Comparison of ENCODE assay signal across 28 cellular contexts in genomic region chr20:20782221-20782620, GRCh38.
DNase-seq lines count a peak whose midpoint lies in the region; ATAC-seq and TF ChIP-seq lines count a peak whose summit lies in the region.
"Had no signal": no experiment of that assay in that cellular context is flagged by ENCODE, and none has a peak within 500 bp of the region (broad histone marks: within the 10 kb centered on the region; RNA-seq: fewer than 3 reads in every experiment).

No MANE protein-coding gene starts in this region.

- no peak overlapping the region for H3K4me3 Mint-ChIP-seq in MCF 10A (ENCODE audit: unreplicated experiment)
- H3K4me3 Mint-ChIP-seq: activated CD4-positive, alpha-beta memory T cell treated with anti-CD3 and anti-CD28 coated beads, Interleukin-2, amount 10 ng/mL, durations not matched to agents 7 days and 5 days; activated T-helper 17 cell treated with anti-CD3 and anti-CD28 coated beads, Interleukin-2, amount 50 U/mL, for 72 hours; immature natural killer cell; T-helper 1 cell treated with Interleukin-12 subunit alpha and Interleukin-12 subunit beta and Interleukin-4 antibody, amounts not matched to agents 30 μg/mL and 1 μg/mL, for 36 hours had no signal

- ATAC-seq in left colon, result peak; percentile 5
- ATAC-seq in omental fat pad (ENCODE audit: low FRiP score), result peak; percentile 33
- no peak for ATAC-seq in HG02610 (IDR thresholded peaks at IDR 0.05; ENCODE audit: unreplicated experiment)
- ATAC-seq: activated T-helper 17 cell treated with anti-CD3 and anti-CD28 coated beads, Interleukin-2, amount 50 U/mL, for 72 hours; esophagus mucosa; foreskin keratinocyte had no signal

- BruUV-seq in MCF 10A (replicated peaks; lab: Mats Ljungman, UMichigan), result no TSS peak

- intact Hi-C loops in breast epithelium (cut with DNase I; ENCODE audit: low total_unique reads), result no loop called here
- intact Hi-C loops in MCF 10A (cut with micrococcal nuclease), result loop anchor here (5.0 kb wide), 1 partner anchor 50 kb away; no protein-coding TSS in a partner anchor
- intact Hi-C loops in left colon (cut with DNase I, micrococcal nuclease), result no loop called here
- intact Hi-C loops in testis (cut with DNase I; ENCODE audit: low total_unique reads), result no loop called here

- H3K27me3 ChIP-seq in breast epithelium, result no peaks in the 10 kb centered on the region
- no peaks in the 10 kb centered on the region for H3K27me3 ChIP-seq in testis
- H3K27me3 ChIP-seq in brain microvascular endothelial cell (replicated peaks), result no peaks in the 10 kb centered on the region
- H3K27me3 ChIP-seq in SJCRH30, result no peaks in the 10 kb centered on the region
- H3K27me3 ChIP-seq: foreskin keratinocyte, neutrophil, vagina had no signal

- H3K27me3 Mint-ChIP-seq in MCF 10A (ENCODE audit: insufficient read depth, unreplicated experiment), result no peaks in the 10 kb centered on the region
- H3K27me3 Mint-ChIP-seq: activated CD4-positive, alpha-beta memory T cell treated with anti-CD3 and anti-CD28 coated beads, Interleukin-2, amount 10 ng/mL, durations not matched to agents 7 days and 5 days had no signal

- in situ Hi-C loops in brain microvascular endothelial cell (cut with HindIII; ENCODE audit: low pct_ligation_motif_present, low sequenced_read_pairs), result no loop called here

- no peak for DNase-seq in breast epithelium (ENCODE audit: low spot score in 2 of 2)
- DNase-seq in MCF 10A (ENCODE audit: unreplicated experiment), result no peak
- DNase-seq in left colon, result no peak
- DNase-seq in omental fat pad (ENCODE audit: low spot score), result no peak
- peak; percentile 62 for DNase-seq in testis
- DNase-seq in brain microvascular endothelial cell, result no peak
- DNase-seq in SJCRH30, result no peak
- DNase-seq: activated CD4-positive, alpha-beta memory T cell treated with anti-CD3 and anti-CD28 coated beads, Interleukin-2, amount 10 ng/mL, durations not matched to agents 7 days and 5 days; activated CD4-positive, alpha-beta T cell treated with anti-CD3 and anti-CD28 coated beads for 1 hour; activated naive CD4-positive, alpha-beta T cell treated with anti-CD3 and anti-CD28 coated beads, Interleukin-2, amount 50 U/mL, for 16 hours; cortex of kidney; DND-41; foreskin keratinocyte; hippocampal formation; immature natural killer cell; NCI-H1436 treated with DMSO at 0.1 percent for 48 hours; NCI-H446 treated with DMSO at 0.1 percent for 48 hours; RPMI8226; stimulated activated CD4-positive, alpha-beta T cell treated with anti-CD3 and anti-CD28 coated beads, Interleukin-2, amount 100 ng/mL, for 48 hours had no signal

- CTCF ChIA-PET in MCF 10A (lab: Yijun Ruan, JAX), result interaction anchor here (1.1 to 1.4 kb wide), 3 partner anchors 9 to 44 kb away, joined by 3 to 4 read pairs (median 4); no protein-coding TSS in a partner anchor

- peaks cover 7% of the 10 kb centered on the region for H3K9me3 Mint-ChIP-seq in MCF 10A (ENCODE audit: unreplicated experiment)
- H3K9me3 Mint-ChIP-seq: activated CD4-positive, alpha-beta memory T cell treated with anti-CD3 and anti-CD28 coated beads, Interleukin-2, amount 10 ng/mL, durations not matched to agents 7 days and 5 days; activated T-helper 17 cell treated with anti-CD3 and anti-CD28 coated beads, Interleukin-2, amount 50 U/mL, for 72 hours; immature natural killer cell had no signal

- POLR2A ChIA-PET in MCF 10A (lab: Yijun Ruan, JAX), result interaction anchor here (1.7 to 2.3 kb wide), 2 partner anchors 10 to 71 kb away, joined by 4 to 8 read pairs; no protein-coding TSS in a partner anchor

- WGBS in testis, 2 donors, result 35 to 46% methylated on average over 8 of the region's 8 CpGs

- H3K36me3 Mint-ChIP-seq in MCF 10A (ENCODE audit: insufficient read depth, unreplicated experiment), result no peaks in the 10 kb centered on the region
- H3K36me3 Mint-ChIP-seq: immature natural killer cell had no signal

- no peak for TF ChIP-seq POLR2A in breast epithelium (IDR thresholded peaks at IDR 0.05)
- no peak for TF ChIP-seq POLR2A in testis (IDR thresholded peaks at IDR 0.05)

- H3K4me1 Mint-ChIP-seq in MCF 10A (ENCODE audit: insufficient read depth, unreplicated experiment), result peaks cover 19% of the 10 kb centered on the region
- H3K4me1 Mint-ChIP-seq: activated CD4-positive, alpha-beta memory T cell treated with anti-CD3 and anti-CD28 coated beads, Interleukin-2, amount 10 ng/mL, durations not matched to agents 7 days and 5 days; activated T-helper 17 cell treated with anti-CD3 and anti-CD28 coated beads, Interleukin-2, amount 50 U/mL, for 72 hours had no signal

- H3K4me3 ChIP-seq in breast epithelium (no peak overlapping the region), testis (no peak overlapping the region), brain microvascular endothelial cell (ENCODE audit: low read depth, low read length) (no peak overlapping the region), SJCRH30 (no peak overlapping the region)
- H3K4me3 ChIP-seq: SK-N-MC, vagina had no signal

- H3K9me3 ChIP-seq in breast epithelium, result no peaks in the 10 kb centered on the region
- H3K9me3 ChIP-seq in testis, result no peaks in the 10 kb centered on the region
- H3K9me3 ChIP-seq in SJCRH30 (replicated peaks), result 0 out of 2 replicates have a peak, but pooled peaks cover 3% of the 10 kb centered on the region
- H3K9me3 ChIP-seq: neutrophil, vagina had no signal

- H3K36me3 ChIP-seq in breast epithelium (no peaks in the 10 kb centered on the region), testis (ENCODE audit: low read depth, missing control alignments) (no peaks in the 10 kb centered on the region), brain microvascular endothelial cell (replicated peaks) (no peaks in the 10 kb centered on the region), SJCRH30 (no peaks in the 10 kb centered on the region)
- H3K36me3 ChIP-seq: neutrophil, vagina had no signal

- H3K27ac ChIP-seq in breast epithelium, result peak overlapping the region; percentile 4 to 58
- H3K27ac ChIP-seq in testis, result peak overlapping the region in 1 of 2 donors; percentile 23
- H3K27ac ChIP-seq in brain microvascular endothelial cell, result no peak overlapping the region
- H3K27ac ChIP-seq in SJCRH30, result no peak overlapping the region
- H3K27ac ChIP-seq: 22Rv1, C4-2B, foreskin keratinocyte, neutrophil, SK-N-MC, vagina had no signal

- no peak for TF ChIP-seq CTCF in breast epithelium (IDR thresholded peaks at IDR 0.05)
- no peak for TF ChIP-seq CTCF in MCF 10A (IDR thresholded peaks at IDR 0.05; ENCODE audit: unreplicated experiment)
- TF ChIP-seq CTCF in omental fat pad (IDR thresholded peaks at IDR 0.05), result no peak
- TF ChIP-seq CTCF in testis (IDR thresholded peaks at IDR 0.05), result no peak
- TF ChIP-seq CTCF in brain microvascular endothelial cell (IDR thresholded peaks at IDR 0.05; ENCODE audit: low read depth, low read length, missing control alignments), result no peak

- peaks cover 4 to 5% of the 10 kb centered on the region in 2 donors for H3K4me1 ChIP-seq in breast epithelium
- H3K4me1 ChIP-seq in testis, result peaks cover 3% of the 10 kb centered on the region
- no peaks in the 10 kb centered on the region for H3K4me1 ChIP-seq in SJCRH30
- H3K4me1 ChIP-seq: foreskin keratinocyte had no signal

- no peak overlapping the region for H3K27ac Mint-ChIP-seq in MCF 10A (ENCODE audit: low read depth, unreplicated experiment)
- H3K27ac Mint-ChIP-seq: activated CD4-positive, alpha-beta memory T cell treated with anti-CD3 and anti-CD28 coated beads, Interleukin-2, amount 10 ng/mL, durations not matched to agents 7 days and 5 days; activated T-helper 17 cell treated with anti-CD3 and anti-CD28 coated beads, Interleukin-2, amount 50 U/mL, for 72 hours; immature natural killer cell; T-helper 1 cell treated with Interleukin-12 subunit alpha and Interleukin-12 subunit beta and Interleukin-4 antibody, amounts not matched to agents 30 μg/mL and 1 μg/mL, for 36 hours had no signal

Comparison
In these comparisons a context has a peak if more than half of its experiments do, and no peak if none do; other contexts are left out.
1. H3K27ac ChIP-seq: peak in breast epithelium (2 of 2); none in brain microvascular endothelial cell (single experiment) and SJCRH30 (single experiment).